In genomic region chr15:39261397-39261796, GRCh38 we compare ENCODE assay signal across 15 cellular contexts.
"Had no signal": no experiment of that assay in that cellular context is flagged by ENCODE, and none has a peak within 500 bp of the region (broad histone marks: within the 10 kb centered on the region; RNA-seq: fewer than 3 reads in every experiment).

No MANE protein-coding gene starts in this region.

- H2AFZ ChIP-seq: parathyroid adenoma had no signal

- H3K27me3 ChIP-seq: ascending aorta, cardiac muscle cell, transverse colon had no signal

- ATAC-seq: esophagus mucosa; left lobe of liver; naive thymus-derived CD4-positive, alpha-beta T cell had no signal

- H3K9me3 ChIP-seq: ascending aorta, transverse colon had no signal

- H3K79me2 ChIP-seq: parathyroid adenoma had no signal

- H3K27ac ChIP-seq: ascending aorta, cardiac muscle cell, parathyroid adenoma, transverse colon had no signal

- H3K9ac ChIP-seq: parathyroid adenoma had no signal

- DNase-seq: activated naive CD4-positive, alpha-beta T cell; hippocampal formation; naive thymus-derived CD4-positive, alpha-beta T cell; stimulated activated CD4-positive, alpha-beta T cell treated with anti-CD3 and anti-CD28 coated beads, Interleukin-15, amount 100 ng/mL, for 24 hours; stimulated activated CD4-positive, alpha-beta T cell treated with anti-CD3 and anti-CD28 coated beads, Interleukin-4, amount 100 ng/mL, for 1 hour; stimulated activated naive CD4-positive, alpha-beta T cell; substantia nigra; T-helper 9 cell; transverse colon had no signal

- H3K36me3 Mint-ChIP-seq: naive thymus-derived CD4-positive, alpha-beta T cell had no signal

- H3K4me3 ChIP-seq: ascending aorta, cardiac muscle cell, transverse colon had no signal

- H3K9me3 Mint-ChIP-seq: activated T-helper 1 cell treated with anti-CD3 and anti-CD28 coated beads, Interleukin-12 subunit alpha, Interleukin-12 subunit beta, Interleukin-2, Interleukin-4 antibody, amounts not matched to agents 30 ng/mL and 10 ng/mL and 1 ng/mL, durations not matched to agents 14 hours and 24 hours and 36 hours had no signal

- H3K4me3 Mint-ChIP-seq: activated T-helper 1 cell treated with anti-CD3 and anti-CD28 coated beads, Interleukin-12 subunit alpha, Interleukin-12 subunit beta, Interleukin-2, Interleukin-4 antibody, amounts not matched to agents 30 ng/mL and 10 ng/mL and 1 ng/mL, durations not matched to agents 14 hours and 24 hours and 36 hours; naive thymus-derived CD4-positive, alpha-beta T cell had no signal

- H3K36me3 ChIP-seq: ascending aorta, cardiac muscle cell, transverse colon had no signal

- H3K27ac Mint-ChIP-seq: activated T-helper 1 cell treated with anti-CD3 and anti-CD28 coated beads, Interleukin-12 subunit alpha, Interleukin-12 subunit beta, Interleukin-2, Interleukin-4 antibody, amounts not matched to agents 30 ng/mL and 10 ng/mL and 1 ng/mL, durations not matched to agents 14 hours and 24 hours and 36 hours; naive thymus-derived CD4-positive, alpha-beta T cell had no signal

- H3K4me1 ChIP-seq: ascending aorta, parathyroid adenoma, transverse colon had no signal
